1 cellular context compared by ENCODE assay signal in the genomic region with DNA sequence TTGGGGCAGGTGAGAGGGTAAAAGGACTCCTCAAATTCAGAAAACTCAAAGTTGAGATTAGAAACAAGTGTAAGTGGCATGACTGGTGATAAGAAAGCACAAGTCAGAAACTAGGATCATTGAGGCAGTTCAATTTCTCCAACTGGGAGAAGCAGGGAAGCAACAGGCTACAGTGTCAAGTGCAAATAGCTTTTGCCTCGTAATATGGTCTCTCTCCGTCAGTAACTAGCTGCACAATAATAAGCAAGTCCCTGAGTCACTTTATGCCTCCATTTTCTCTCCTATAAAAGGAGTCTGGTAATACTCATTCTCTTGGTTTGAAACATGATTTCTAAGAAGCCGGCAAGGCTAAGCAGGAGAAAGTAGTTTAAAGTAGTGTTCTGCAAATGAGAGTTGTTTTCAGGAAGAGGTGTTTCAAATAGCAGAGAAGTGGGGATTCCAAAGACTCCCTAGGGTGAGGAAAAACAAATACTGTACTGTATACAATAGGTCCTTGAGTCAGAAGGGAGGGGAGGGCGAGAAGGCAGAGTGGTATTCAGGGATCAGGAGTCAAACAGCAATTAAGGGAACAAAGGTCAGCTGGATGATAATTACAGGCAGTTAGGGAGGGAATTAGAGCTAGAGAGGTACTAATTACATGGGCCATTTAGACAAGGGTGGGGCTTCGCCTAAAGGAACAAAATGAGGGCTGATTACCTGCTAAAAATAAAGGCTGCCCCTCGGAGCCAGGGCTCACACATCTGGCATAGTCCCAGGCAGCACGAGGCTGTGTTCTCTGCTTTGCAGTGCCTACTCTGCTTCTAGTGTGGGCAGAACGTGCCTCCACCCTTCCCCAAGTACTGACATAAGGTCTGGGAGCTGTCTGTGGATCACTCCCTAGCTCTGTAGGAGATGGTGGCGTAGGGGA.
TF ChIP-seq lines count a peak whose summit lies in the region.

No MANE protein-coding gene starts in this region.

TF ChIP-seq in HCT116, 20 proteins besides CTCF, POLR2A, EP300 and RAD21 (continued from another document):
- TF ChIP-seq, protein P1, sequence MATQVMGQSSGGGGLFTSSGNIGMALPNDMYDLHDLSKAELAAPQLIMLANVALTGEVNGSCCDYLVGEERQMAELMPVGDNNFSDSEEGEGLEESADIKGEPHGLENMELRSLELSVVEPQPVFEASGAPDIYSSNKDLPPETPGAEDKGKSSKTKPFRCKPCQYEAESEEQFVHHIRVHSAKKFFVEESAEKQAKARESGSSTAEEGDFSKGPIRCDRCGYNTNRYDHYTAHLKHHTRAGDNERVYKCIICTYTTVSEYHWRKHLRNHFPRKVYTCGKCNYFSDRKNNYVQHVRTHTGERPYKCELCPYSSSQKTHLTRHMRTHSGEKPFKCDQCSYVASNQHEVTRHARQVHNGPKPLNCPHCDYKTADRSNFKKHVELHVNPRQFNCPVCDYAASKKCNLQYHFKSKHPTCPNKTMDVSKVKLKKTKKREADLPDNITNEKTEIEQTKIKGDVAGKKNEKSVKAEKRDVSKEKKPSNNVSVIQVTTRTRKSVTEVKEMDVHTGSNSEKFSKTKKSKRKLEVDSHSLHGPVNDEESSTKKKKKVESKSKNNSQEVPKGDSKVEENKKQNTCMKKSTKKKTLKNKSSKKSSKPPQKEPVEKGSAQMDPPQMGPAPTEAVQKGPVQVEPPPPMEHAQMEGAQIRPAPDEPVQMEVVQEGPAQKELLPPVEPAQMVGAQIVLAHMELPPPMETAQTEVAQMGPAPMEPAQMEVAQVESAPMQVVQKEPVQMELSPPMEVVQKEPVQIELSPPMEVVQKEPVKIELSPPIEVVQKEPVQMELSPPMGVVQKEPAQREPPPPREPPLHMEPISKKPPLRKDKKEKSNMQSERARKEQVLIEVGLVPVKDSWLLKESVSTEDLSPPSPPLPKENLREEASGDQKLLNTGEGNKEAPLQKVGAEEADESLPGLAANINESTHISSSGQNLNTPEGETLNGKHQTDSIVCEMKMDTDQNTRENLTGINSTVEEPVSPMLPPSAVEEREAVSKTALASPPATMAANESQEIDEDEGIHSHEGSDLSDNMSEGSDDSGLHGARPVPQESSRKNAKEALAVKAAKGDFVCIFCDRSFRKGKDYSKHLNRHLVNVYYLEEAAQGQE (IDR thresholded peaks at IDR 0.05; ENCODE audit: low read depth): no peak
